Comparison of ENCODE assay signal across 14 cellular contexts in the genomic region with DNA sequence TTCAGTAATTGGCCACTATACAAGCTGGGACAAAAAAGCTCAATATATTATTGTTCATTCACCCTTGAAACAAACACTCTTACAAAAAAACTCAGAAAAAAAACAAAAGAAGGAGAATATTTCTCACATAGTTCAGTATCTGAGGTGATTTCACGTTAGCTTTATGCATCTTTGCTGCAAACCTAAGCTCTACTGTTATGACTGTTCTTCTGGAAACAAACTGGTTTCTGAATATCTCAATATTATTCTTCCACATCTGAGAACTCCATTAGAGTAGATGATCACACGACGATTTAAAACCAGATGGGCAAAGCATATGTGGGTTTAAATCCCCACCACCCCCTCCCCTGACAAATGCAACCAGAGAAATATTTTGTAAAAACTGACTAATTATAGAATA.
"Had no signal": no experiment of that assay in that cellular context is flagged by ENCODE, and none has a peak within 500 bp of the region (broad histone marks: within the 10 kb centered on the region; RNA-seq: fewer than 3 reads in every experiment).

No MANE protein-coding gene starts in this region.

- H3K4me3 ChIP-seq: body of pancreas, coronary artery, left ventricle myocardium inferior had no signal

- DNase-seq: activated B cell treated with CpG ODN at 0.5 μM for 24 hours; activated CD4-positive, alpha-beta T cell treated with anti-CD3 and anti-CD28 coated beads, Interleukin-2, amount 10 ng/mL, durations not matched to agents 24 days and 14 days; activated CD8-positive, alpha-beta T cell treated with anti-CD3 and anti-CD28 coated beads, Interleukin-2, amount 10 ng/mL, durations not matched to agents 7 days and 5 days; activated naive CD8-positive, alpha-beta T cell treated with anti-CD3 and anti-CD28 coated beads for 36 hours; body of pancreas; caudate nucleus; left ventricle myocardium inferior; naive thymus-derived CD8-positive, alpha-beta T cell; stimulated activated CD4-positive, alpha-beta T cell treated with anti-CD3 and anti-CD28 coated beads, Interleukin-1b, Interleukin-23, amount 100 ng/mL, for 48 hours had no signal

- H3K27me3 ChIP-seq: body of pancreas had no signal

- H2AFZ ChIP-seq: parathyroid adenoma had no signal

- H3K36me3 ChIP-seq: left ventricle myocardium inferior had no signal

- H3K4me1 ChIP-seq: body of pancreas, left ventricle myocardium inferior, parathyroid adenoma had no signal

- H3K9me3 ChIP-seq: body of pancreas, left ventricle myocardium inferior had no signal

- H3K79me2 ChIP-seq: parathyroid adenoma had no signal

- H3K9ac ChIP-seq: parathyroid adenoma had no signal

- ATAC-seq: activated CD8-positive, alpha-beta T cell treated with anti-CD3 and anti-CD28 coated beads, Interleukin-2, amount 10 ng/mL, durations not matched to agents 7 days and 5 days; body of pancreas; esophagus mucosa; naive thymus-derived CD8-positive, alpha-beta T cell had no signal

- H3K27ac ChIP-seq: body of pancreas, coronary artery, left ventricle myocardium inferior, parathyroid adenoma had no signal

- FAIRE-seq: keratinocyte, TTC549 had no signal
